Comparison of ENCODE assay signal across 27 cellular contexts in the genomic region with DNA sequence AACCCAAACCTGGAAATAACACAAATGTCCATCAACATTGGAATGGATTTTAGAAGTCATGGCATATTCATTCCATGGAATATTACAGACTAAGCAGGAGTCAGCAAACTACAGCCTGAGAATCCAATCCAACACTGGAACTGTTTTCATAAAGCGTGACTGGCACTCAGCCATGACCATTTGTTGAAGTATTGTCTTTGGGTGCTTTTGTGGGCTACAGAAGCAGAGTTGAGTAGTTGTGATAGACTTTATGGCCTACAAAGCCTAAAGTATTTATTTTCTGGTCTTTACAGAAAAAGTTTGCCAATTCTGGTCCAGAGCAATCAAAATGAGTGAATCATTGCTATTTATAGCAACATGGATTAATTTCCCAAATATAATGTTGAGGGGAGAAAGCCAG. TPM values are rescaled to one million over a fixed set of nuclear protein-coding genes. Genes with fewer than 3 reads are reported as not detected.
A peak's percentile ranks its signal among the peaks of the same experiment; 100 is the strongest.
DNase-seq lines count a peak whose midpoint lies in the region; ATAC-seq and TF ChIP-seq lines count a peak whose summit lies in the region.
"Had no signal": no experiment of that assay in that cellular context is flagged by ENCODE, and none has a peak within 500 bp of the region (broad histone marks: within the 10 kb centered on the region; RNA-seq: fewer than 3 reads in every experiment).

No MANE protein-coding gene starts in this region.

- POLR2A ChIA-PET in BJ (lab: Charles Lee), result no interaction called here

- H4K20me1 ChIP-seq in GM23248 (ENCODE audit: insufficient read depth), result no peaks in the 10 kb centered on the region

- H3K36me3 ChIP-seq in BJ (ENCODE audit: control insufficient read depth, insufficient read depth, low read length) (no peaks in the 10 kb centered on the region), GM23248 (ENCODE audit: low read depth) (no peaks in the 10 kb centered on the region)
- H3K36me3 ChIP-seq: breast epithelium, gastroesophageal sphincter, neutrophil, vagina, WERI-Rb-1 had no signal

- no peak overlapping the region for H3K4me3 ChIP-seq in BJ (ENCODE audit: low read depth, low read length)
- no peak overlapping the region for H3K4me3 ChIP-seq in GM23248
- H3K4me3 ChIP-seq: breast epithelium, gastroesophageal sphincter, vagina had no signal

- H3K4me2 ChIP-seq in GM23248 (ENCODE audit: unreplicated experiment), result no peak overlapping the region

- no peaks in the 10 kb centered on the region for H3K79me2 ChIP-seq in GM23248 (ENCODE audit: insufficient read depth)

- no peak overlapping the region for H2AFZ ChIP-seq in GM23248

- H3F3A ChIP-seq in GM23248 (ENCODE audit: insufficient read depth), result no peaks in the 10 kb centered on the region

- in situ Hi-C loops in GM23248 (cut with MboI), result no loop called here

- H3K9ac ChIP-seq in GM23248, result no peak overlapping the region

- ATAC-seq in GM18517 (IDR thresholded peaks at IDR 0.05; ENCODE audit: unreplicated experiment) (no peak), HG03045 (IDR thresholded peaks at IDR 0.05; ENCODE audit: unreplicated experiment) (no peak), GM21515 (IDR thresholded peaks at IDR 0.05; ENCODE audit: unreplicated experiment) (no peak)
- ATAC-seq: activated naive CD8-positive, alpha-beta T cell treated with anti-CD3 and anti-CD28 coated beads, Interleukin-2, amount 50 U/mL, for 24 hours; activated T-cell treated with anti-CD3 and anti-CD28 coated beads, Interleukin-2, amount 50 U/mL, for 4 hours; gastroesophageal sphincter; left lobe of liver; sciatic nerve; stimulated activated naive B cell treated with anti-CD40 and anti-IgM and Interleukin-4, amounts not matched to agents 10 μg/mL and 1 μg/mL and 100 μg/mL, for 72 hours had no signal

- CTCF ChIA-PET in BJ (lab: Yijun Ruan, JAX), result interaction anchor here (1.0 kb wide), 1 partner anchor 47 kb away, joined by 3 read pairs; no protein-coding TSS in a partner anchor

- H3K27me3 ChIP-seq in BJ (ENCODE audit: control insufficient read depth, insufficient read depth, low read length), result peaks cover 2% of the 10 kb centered on the region; the same call in 1 of the 2 replicates
- no peaks in the 10 kb centered on the region for H3K27me3 ChIP-seq in GM23248 (replicated peaks; ENCODE audit: insufficient read depth)
- H3K27me3 ChIP-seq: breast epithelium, gastroesophageal sphincter, neutrophil, vagina had no signal

- whole genome bisulfite sequencing in GM23248 (ENCODE audit: low coverage in 1 of 2, low lambda C conversion rate in 2 of 2, missing lambda C conversion rate in 2 of 2), 2 experiments, result 52% methylated on average over 1 of the region's 1 CpG

- no peak for TF ChIP-seq CTCF in BJ (IDR thresholded peaks at IDR 0.05; ENCODE audit: insufficient read depth, low read depth, low read length)

- H3K4me1 ChIP-seq in GM23248 (ENCODE audit: insufficient read depth), result no peaks in the 10 kb centered on the region
- H3K4me1 ChIP-seq: breast epithelium, vagina had no signal

- no peaks in the 10 kb centered on the region for H3K9me3 ChIP-seq in GM23248 (ENCODE audit: low read depth)
- H3K9me3 ChIP-seq: breast epithelium, gastroesophageal sphincter, neutrophil, vagina had no signal

- H3K27ac ChIP-seq in GM23248, result no peak overlapping the region
- H3K27ac ChIP-seq: neutrophil, vagina, WERI-Rb-1 had no signal

- peak; percentile 1 for DNase-seq in BJ (ENCODE audit: low read depth)
- DNase-seq in GM23248, result peak; percentile 28
- peak; percentile 3 to 32 for DNase-seq in dermis microvascular lymphatic vessel endothelial cell (ENCODE audit: low read depth in 2 of 2)
- peak; percentile 38 for DNase-seq in myocyte (ENCODE audit: low read depth)
- DNase-seq in activated T-cell treated with anti-CD3 and anti-CD28 coated beads, Interleukin-2, amount 50 U/mL, for 1 hour, result no peak
- DNase-seq: activated CD4-positive, alpha-beta T cell treated with anti-CD3 and anti-CD28 coated beads, Interleukin-2, amount 10 ng/mL, durations not matched to agents 24 days and 14 days; activated naive CD8-positive, alpha-beta T cell treated with anti-CD3 and anti-CD28 coated beads, Interleukin-2, amount 50 U/mL, for 24 hours; activated T-cell treated with anti-CD3 and anti-CD28 coated beads, Interleukin-2, amount 50 U/mL, for 4 hours; CD4-positive, CD25-positive, alpha-beta regulatory T cell; effector CD8-positive, alpha-beta T cell; GF-D8; mesenchymal stem cell; NCI-H1048; NCI-H1694; NCI-H69; stimulated activated naive B cell treated with anti-CD40 and anti-IgM and Interleukin-4, amounts not matched to agents 10 μg/mL and 1 μg/mL and 100 μg/mL, for 72 hours; T1000; WERI-Rb-1 had no signal

- no peaks in the 10 kb centered on the region for H3K9me2 ChIP-seq in GM23248 (ENCODE audit: insufficient read depth)

RNA-seq across cellular contexts. Expression of a gene that starts 34.5 kb away (rescaled TPM):
- polyA plus RNA-seq in BJ (2011; rRNA removed), result 16.6 and 28.3 TPM in 2 replicates
- polyA minus RNA-seq in BJ (2011; rRNA and poly(A)+ RNA removed), result 22.2 and 24.8 TPM in 2 replicates
- 41.2 and 79.5 TPM in 2 replicates for total RNA-seq in GM23248 (2014; rRNA removed; shearing (Covaris generic))
- 21.7 and 25.5 TPM in 2 replicates for polyA plus RNA-seq in GM23248 (2016; fragmentation: Nextera tagmentation; extraction: Ambion mirVana)
- total RNA-seq in dermis microvascular lymphatic vessel endothelial cell, result 16.2 and 16.6 TPM in 2 replicates
- total RNA-seq in myocyte, result 59.7 and 66.8 TPM in 2 replicates
- polyA plus RNA-seq in myocyte (2012), result 14.0 TPM
